9 cellular contexts compared by ENCODE assay signal in genomic region chr5:149172261-149172660, GRCh38. TPM values are rescaled to one million over a fixed set of nuclear protein-coding genes. Genes with fewer than 3 reads are reported as not detected.
DNase-seq lines count a peak whose midpoint lies in the region; ATAC-seq and TF ChIP-seq lines count a peak whose summit lies in the region.
"Had no signal": no experiment of that assay in that cellular context is flagged by ENCODE, and none has a peak within 500 bp of the region (broad histone marks: within the 10 kb centered on the region; RNA-seq: fewer than 3 reads in every experiment).

No MANE protein-coding gene starts in this region.

- CTCF ChIA-PET in mammary epithelial cell (lab: Charles Lee; ENCODE audit: low non-redundant PET): no interaction called here

- DNase-seq in stimulated activated CD4-positive, alpha-beta T cell treated with anti-CD3 and anti-CD28 coated beads, Interleukin-12 subunit alpha, Interleukin-12 subunit beta, amount 100 ng/mL, for 48 hours (ENCODE audit: low read depth in 2 of 3, low spot score in 1 of 3): peak in 2 of 3 donors; percentile 8 to 13
- DNase-seq in stimulated activated CD4-positive, alpha-beta T cell treated with anti-CD3 and anti-CD28 coated beads, Interleukin-2, amount 100 ng/mL, for 24 hours: no peak
- DNase-seq in mammary epithelial cell (peak; percentile 76), suprapubic skin (ENCODE audit: low spot score in 2 of 2) (no peak), lower leg skin (ENCODE audit: low spot score in 2 of 2) (no peak), NCI-H1930 (lab: John Stamatoyannopoulos, UW) (no peak)

- BruUV-seq in mammary epithelial cell (replicated peaks; lab: Mats Ljungman, UMichigan): no TSS peak

- WGBS in mammary epithelial cell (ENCODE audit: low coverage, missing lambda C conversion rate): 24% methylated on average over 4 of the region's 4 CpGs
- WGBS in suprapubic skin: 52% methylated on average over 4 of the region's 4 CpGs
- WGBS in lower leg skin, 2 donors: 42 to 53% methylated on average over 4 of the region's 4 CpGs

- in situ Hi-C loops in mammary epithelial cell (cut with MboI; ENCODE audit: low sequenced_read_pairs in 2 of 2): no loop called here

- TF ChIP-seq EP300 in suprapubic skin (IDR thresholded peaks at IDR 0.05): no peak

- no peak overlapping the region for H3K4me2 ChIP-seq in mammary epithelial cell (ENCODE audit: insufficient read depth, low read depth, low read length)

- no peak for TF ChIP-seq POLR2A in suprapubic skin (IDR thresholded peaks at IDR 0.05)
- no peak for TF ChIP-seq POLR2A in lower leg skin (IDR thresholded peaks at IDR 0.05)

- H3K36me3 ChIP-seq in mammary epithelial cell (ENCODE audit: insufficient read depth, low read length) (no peaks in the 10 kb centered on the region), suprapubic skin (no peaks in the 10 kb centered on the region)

- dilution Hi-C loops in mammary epithelial cell (cut with HindIII; ENCODE audit: low sequenced_read_pairs): no loop called here

- no peaks in the 10 kb centered on the region for H3K9me3 ChIP-seq in mammary epithelial cell (replicated peaks; ENCODE audit: insufficient read depth, low read length)
- no peaks in the 10 kb centered on the region for H3K9me3 ChIP-seq in suprapubic skin

- intact Hi-C loops in mammary epithelial cell (cut with micrococcal nuclease): no loop called here
- intact Hi-C loops in lower leg skin (cut with DNase I; ENCODE audit: low total_unique reads): no loop called here

- H3K79me2 ChIP-seq in mammary epithelial cell (ENCODE audit: insufficient read depth, low read length): peaks cover 9% of the 10 kb centered on the region

- no peaks in the 10 kb centered on the region for H4K20me1 ChIP-seq in mammary epithelial cell (ENCODE audit: insufficient read depth, low read length)

- no peak for TF ChIP-seq CTCF in mammary epithelial cell (conservative IDR thresholded peaks at IDR 0.05 in 1 of 2, IDR thresholded peaks at IDR 0.05 in 1 of 2; ENCODE audit: extremely low read depth in 1 of 2, insufficient read depth in 1 of 2, low read depth in 1 of 2, low read length in 2 of 2)
- no peak for TF ChIP-seq CTCF in suprapubic skin (IDR thresholded peaks at IDR 0.05)
- no peak for TF ChIP-seq CTCF in lower leg skin (IDR thresholded peaks at IDR 0.05)

- no peak overlapping the region for H3K4me3 ChIP-seq in mammary epithelial cell (replicated peaks in 1 of 3; ENCODE audit: insufficient read depth in 1 of 3, low read depth in 2 of 3, low read length in 3 of 3)
- H3K4me3 ChIP-seq in suprapubic skin: no peak overlapping the region
- no peak overlapping the region for H3K4me3 ChIP-seq in lower leg skin (ENCODE audit: low read depth, poor library complexity, severe bottlenecking)
- H3K4me3 ChIP-seq: K562 had no signal

- H3K27me3 ChIP-seq in mammary epithelial cell (ENCODE audit: insufficient read depth, low read length) (no peaks in the 10 kb centered on the region), suprapubic skin (no peaks in the 10 kb centered on the region)

- H2AFZ ChIP-seq in mammary epithelial cell (ENCODE audit: low read depth, low read length): no peak overlapping the region

- H3K4me1 ChIP-seq in mammary epithelial cell (ENCODE audit: insufficient read depth, low read length): peaks cover 31% of the 10 kb centered on the region
- H3K4me1 ChIP-seq in suprapubic skin: peaks cover 46% of the 10 kb centered on the region

- no peak overlapping the region for H3K9ac ChIP-seq in mammary epithelial cell (ENCODE audit: insufficient read depth, low read length)

- peak; percentile 92 for ATAC-seq in HG03342 (IDR thresholded peaks at IDR 0.05; ENCODE audit: unreplicated experiment)
- no peak for ATAC-seq in GM18519 (IDR thresholded peaks at IDR 0.05; ENCODE audit: low FRiP score, unreplicated experiment)

- H3K27ac ChIP-seq in mammary epithelial cell (ENCODE audit: insufficient read depth, low read depth, low read length) (no peak overlapping the region), suprapubic skin (peak overlapping the region; percentile 69)

RNA-seq across cellular contexts. Expression of gene ABLIM3, which starts 31.0 kb away (rescaled TPM):
- total RNA-seq in mammary epithelial cell (10 to 100 TPM; 17.3 to 38.6 TPM), suprapubic skin (10 to 100 TPM in 2 of 4 donors, 1 to 10 TPM in 2; 4.7 to 22.6 (median 13.4) TPM), lower leg skin (10 to 100 TPM in 1 of 4 donors, 1 to 10 TPM in 3; 4.2 to 12.3 (median 7.4) TPM)
- 21.6 TPM for polyA plus RNA-seq in mammary epithelial cell
- 34.9 TPM for polyA minus RNA-seq in mammary epithelial cell

Comparison
In these comparisons a context has a peak if more than half of its experiments do, and no peak if none do; other contexts are left out.
1. DNase-seq: peak in stimulated activated CD4-positive, alpha-beta T cell treated with anti-CD3 and anti-CD28 coated beads, Interleukin-12 subunit alpha, Interleukin-12 subunit beta, amount 100 ng/mL, for 48 hours (2 of 3) and mammary epithelial cell (single experiment); none in stimulated activated CD4-positive, alpha-beta T cell treated with anti-CD3 and anti-CD28 coated beads, Interleukin-2, amount 100 ng/mL, for 24 hours (0 of 2), suprapubic skin (0 of 2), lower leg skin (0 of 2) and NCI-H1930 (0 of 2).